8 cellular contexts compared by ENCODE assay signal in the genomic region with DNA sequence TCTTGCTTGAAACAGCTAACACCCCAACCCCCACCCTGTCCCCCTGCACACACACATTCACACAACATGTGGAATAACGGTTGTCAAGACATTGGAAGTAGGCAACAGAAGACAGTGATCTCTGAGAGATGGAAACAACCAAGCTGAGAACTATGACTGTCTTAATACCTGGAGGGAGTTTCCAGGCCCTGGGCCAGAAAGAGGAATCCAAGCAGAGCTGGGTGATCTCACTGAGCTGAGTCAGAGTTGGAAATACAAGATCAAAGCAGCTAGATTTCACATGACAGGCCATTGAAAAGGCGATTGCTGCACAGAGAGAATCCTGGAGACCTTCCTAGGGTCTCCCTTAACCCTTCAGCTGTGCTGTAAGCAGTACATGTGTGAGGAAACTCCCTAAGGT.
DNase-seq lines count a peak whose midpoint lies in the region; ATAC-seq and TF ChIP-seq lines count a peak whose summit lies in the region.

No MANE protein-coding gene starts in this region.

- H3K27me3 ChIP-seq in SJSA1 (replicated peaks): no peaks in the 10 kb centered on the region
- H3K27me3 ChIP-seq in foreskin keratinocyte: no peaks in the 10 kb centered on the region

- no peaks in the 10 kb centered on the region for H3K9me3 ChIP-seq in SJSA1 (replicated peaks)

- no peak overlapping the region for H3K4me3 ChIP-seq in SJSA1

- peak; percentile 88 to 89 for ATAC-seq in activated CD4-positive, CD25-positive, alpha-beta regulatory T cell treated with anti-CD3 and anti-CD28 coated beads, Interleukin-2, amount 50 U/mL, for 24 hours
- ATAC-seq in HG02798 (IDR thresholded peaks at IDR 0.05; ENCODE audit: poor library complexity, unreplicated experiment) (peak; percentile 76), foreskin keratinocyte (peak; percentile 98)

- no peak for TF ChIP-seq CTCF in foreskin keratinocyte (conservative IDR thresholded peaks at IDR 0.05)

- H3K36me3 ChIP-seq in SJSA1: no peaks in the 10 kb centered on the region

- H3K27ac ChIP-seq in SJSA1: peak overlapping the region; percentile 40
- H3K27ac ChIP-seq in foreskin keratinocyte: peak overlapping the region; percentile 31

- H3K4me1 ChIP-seq in SJSA1 (replicated peaks) (peaks cover 16% of the 10 kb centered on the region), foreskin keratinocyte (peaks cover 11% of the 10 kb centered on the region)

- no peak for DNase-seq in activated CD4-positive, CD25-positive, alpha-beta regulatory T cell treated with anti-CD3 and anti-CD28 coated beads, Interleukin-2, amount 50 U/mL, for 72 hours
- peak; percentile 58 to 72 for DNase-seq in SJSA1 (ENCODE audit: low read depth in 1 of 2, low spot score in 2 of 2)
- DNase-seq in foreskin keratinocyte: peak; percentile 83 to 93
- no peak for DNase-seq in NCI-H128 (lab: John Stamatoyannopoulos, UW; ENCODE audit: unreplicated experiment)
- no peak for DNase-seq in NCI-H774 (lab: John Stamatoyannopoulos, UW)
- DNase-seq in activated CD4-positive, CD25-positive, alpha-beta regulatory T cell (lab: John Stamatoyannopoulos, UW): no peak

Comparison
In these comparisons a context has a peak if more than half of its experiments do, and no peak if none do; other contexts are left out.
1. DNase-seq: peak in SJSA1 (2 of 2) and foreskin keratinocyte (2 of 2); none in activated CD4-positive, CD25-positive, alpha-beta regulatory T cell treated with anti-CD3 and anti-CD28 coated beads, Interleukin-2, amount 50 U/mL, for 72 hours (single experiment), NCI-H128 (single experiment), NCI-H774 (single experiment) and activated CD4-positive, CD25-positive, alpha-beta regulatory T cell (0 of 4).
2. Peak in every context shown above with its lines, with median percentiles within 50 percentile points of each other: ATAC-seq.